In genomic region chr5:110726249-110727024, GRCh38 we compare ENCODE assay signal across 1 cellular context.
TF ChIP-seq lines count a peak whose summit lies in the region.

Gene TMEM232, minus strand, starts transcription at chr5:110726671. Its CDS starts 59,319 bp downstream, at chr5:110667352.

TF ChIP-seq in K562, 482 proteins besides CTCF, POLR2A, EP300 and RAD21 (continued from another document and continues in another):
- TF ChIP-seq NONO (IDR thresholded peaks at IDR 0.05; ENCODE audit: low read depth in 2 of 2, low read length in 1 of 2): no peak
- no peak for TF ChIP-seq HNRNPUL1 (IDR thresholded peaks at IDR 0.05; ENCODE audit: low read length)
- no peak for TF ChIP-seq ZNF436 (CRISPR knock-in tag; IDR thresholded peaks at IDR 0.05)
- no peak for TF ChIP-seq NCOA2 (IDR thresholded peaks at IDR 0.05; ENCODE audit: partially characterized antibody in 2 of 2)
- TF ChIP-seq HLTF (IDR thresholded peaks at IDR 0.05): no peak
- TF ChIP-seq ESRRA (IDR thresholded peaks at IDR 0.05; ENCODE audit: borderline replicate concordance, low read depth): no peak
- peak; percentile 93 for TF ChIP-seq USF2 (CRISPR knock-in tag; IDR thresholded peaks at IDR 0.05)
- TF ChIP-seq OTX1 (CRISPR knock-in tag; IDR thresholded peaks at IDR 0.05): no peak
- no peak for TF ChIP-seq MAFG (tag; conservative IDR thresholded peaks at IDR 0.05)
- TF ChIP-seq ZNF444 (CRISPR knock-in tag; IDR thresholded peaks at IDR 0.05): no peak
- TF ChIP-seq HDAC6 (IDR thresholded peaks at IDR 0.05; ENCODE audit: low read depth, low read length): no peak
- peak; percentile 98 for TF ChIP-seq CREM (IDR thresholded peaks at IDR 0.05; ENCODE audit: low read depth)
- TF ChIP-seq TSC22D4 (tag; IDR thresholded peaks at IDR 0.05): no peak
- peak; percentile 85 for TF ChIP-seq MEIS2 (IDR thresholded peaks at IDR 0.05; ENCODE audit: partially characterized antibody)
- no peak for TF ChIP-seq KDM2B (CRISPR knock-in tag; IDR thresholded peaks at IDR 0.05)
- TF ChIP-seq CHAMP1 (IDR thresholded peaks at IDR 0.05): no peak
- no peak for TF ChIP-seq ZNF143 (CRISPR knock-in tag; IDR thresholded peaks at IDR 0.05)
- no peak for TF ChIP-seq UBTF (IDR thresholded peaks at IDR 0.05; ENCODE audit: borderline replicate concordance in 1 of 2, low read depth in 2 of 2, low read length in 2 of 2)
- TF ChIP-seq IRF9 (tag; IDR thresholded peaks at IDR 0.05): no peak
- TF ChIP-seq FOSL1 (tag; conservative IDR thresholded peaks at IDR 0.05): no peak
- TF ChIP-seq CBX1 (IDR thresholded peaks at IDR 0.05; ENCODE audit: low read depth): no peak
- no peak for TF ChIP-seq ZNF778 (CRISPR knock-in tag; IDR thresholded peaks at IDR 0.05)
- TF ChIP-seq ID3 (CRISPR knock-in tag; IDR thresholded peaks at IDR 0.05): no peak
- no peak for TF ChIP-seq ID3 (tag; IDR thresholded peaks at IDR 0.05)
- no peak for TF ChIP-seq CTBP1 (IDR thresholded peaks at IDR 0.05; ENCODE audit: borderline replicate concordance)
- no peak for TF ChIP-seq GATAD2B (IDR thresholded peaks at IDR 0.05; ENCODE audit: borderline replicate concordance)
- TF ChIP-seq ZNF445 (CRISPR knock-in tag; IDR thresholded peaks at IDR 0.05; ENCODE audit: low read depth): no peak
- no peak for TF ChIP-seq DDX20 (tag; IDR thresholded peaks at IDR 0.05; ENCODE audit: low read depth)
- no peak for TF ChIP-seq XRCC5 (IDR thresholded peaks at IDR 0.05; ENCODE audit: low read depth, low read length)
- no peak for TF ChIP-seq ZBTB5 (IDR thresholded peaks at IDR 0.05)
- TF ChIP-seq ZFX (CRISPR knock-in tag; IDR thresholded peaks at IDR 0.05): no peak; the same call in 1 of the 2 replicates
- TF ChIP-seq ZNF431 (CRISPR knock-in tag; IDR thresholded peaks at IDR 0.05): no peak
- no peak for TF ChIP-seq MLX (CRISPR knock-in tag; conservative IDR thresholded peaks at IDR 0.05)
- no peak for TF ChIP-seq ZNF175 (CRISPR knock-in tag; IDR thresholded peaks at IDR 0.05; ENCODE audit: low read depth)
- TF ChIP-seq GATAD2A (IDR thresholded peaks at IDR 0.05): no peak
- no peak for TF ChIP-seq ATF4 (CRISPR knock-in tag; IDR thresholded peaks at IDR 0.05)
- TF ChIP-seq SMARCC2 (IDR thresholded peaks at IDR 0.05; ENCODE audit: low read depth): no peak
- peak; percentile 65; the same call in 1 of the 2 replicates for TF ChIP-seq ZBTB12 (CRISPR knock-in tag; IDR thresholded peaks at IDR 0.05)
- no peak for TF ChIP-seq MAFF (IDR thresholded peaks at IDR 0.05; ENCODE audit: low read length)
- TF ChIP-seq ZNF280A (IDR thresholded peaks at IDR 0.05; ENCODE audit: low read depth, partially characterized antibody): no peak
- TF ChIP-seq NFIC (IDR thresholded peaks at IDR 0.05): no peak
- no peak for TF ChIP-seq PCBP1 (IDR thresholded peaks at IDR 0.05; ENCODE audit: low read depth, low read length, poor library complexity, severe bottlenecking)
- TF ChIP-seq PML (IDR thresholded peaks at IDR 0.05; ENCODE audit: low read length): no peak
- TF ChIP-seq HNRNPLL (IDR thresholded peaks at IDR 0.05; ENCODE audit: low read depth, low read length, poor library complexity, severe bottlenecking): peak; percentile 28
- no peak for TF ChIP-seq SREBF2 (CRISPR knock-in tag; IDR thresholded peaks at IDR 0.05)
- TF ChIP-seq PATZ1 (CRISPR knock-in tag; IDR thresholded peaks at IDR 0.05; ENCODE audit: borderline replicate concordance): no peak
- no peak for TF ChIP-seq ZNF551 (CRISPR knock-in tag; IDR thresholded peaks at IDR 0.05)
- peak; percentile 75 for TF ChIP-seq HCFC1 (IDR thresholded peaks at IDR 0.05; ENCODE audit: low read depth, low read length)
- no peak for TF ChIP-seq ARNT (IDR thresholded peaks at IDR 0.05)
- no peak for TF ChIP-seq SIRT6 (IDR thresholded peaks at IDR 0.05; ENCODE audit: low read depth, low read length)
- no peak for TF ChIP-seq CREB5 (CRISPR knock-in tag; IDR thresholded peaks at IDR 0.05)
- TF ChIP-seq ZNF239 (CRISPR knock-in tag; IDR thresholded peaks at IDR 0.05): no peak
- no peak for TF ChIP-seq KDM1A (IDR thresholded peaks at IDR 0.05)
- TF ChIP-seq TCF3 (CRISPR knock-in tag; IDR thresholded peaks at IDR 0.05): no peak
- peak; percentile 74 for TF ChIP-seq RBM25 (IDR thresholded peaks at IDR 0.05; ENCODE audit: low read depth, low read length, severe bottlenecking)
- no peak for TF ChIP-seq ZNF561 (CRISPR knock-in tag; conservative IDR thresholded peaks at IDR 0.05)
